In the genomic region with DNA sequence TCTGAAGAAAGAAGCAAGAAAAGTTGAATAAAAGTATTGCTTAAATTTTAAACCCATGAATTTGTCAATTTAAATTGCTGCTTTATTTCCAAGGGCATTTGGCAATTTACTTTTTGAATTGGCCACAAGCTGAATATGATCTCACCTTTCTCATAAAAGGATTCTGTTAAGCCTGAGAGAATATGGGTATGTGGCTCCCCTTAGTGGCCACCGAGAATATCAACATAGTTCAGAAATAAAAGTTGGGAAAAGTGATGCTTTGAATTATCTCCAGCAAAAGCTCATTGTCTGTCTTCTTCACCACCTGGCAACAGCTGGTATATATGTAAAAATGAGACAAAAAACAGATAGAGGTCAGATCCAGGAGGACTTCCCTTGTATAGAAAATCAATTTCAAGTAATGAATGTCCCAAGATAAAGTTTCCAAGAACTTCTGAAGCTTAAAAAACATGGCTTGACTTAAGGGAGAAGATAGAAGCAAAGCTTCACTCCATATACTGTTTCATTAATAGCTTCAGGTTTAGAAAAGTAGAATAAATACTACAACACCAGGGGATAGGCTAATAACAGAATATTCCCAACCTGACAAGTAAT, we compare ENCODE assay signal across 8 cellular contexts.
DNase-seq lines count a peak whose midpoint lies in the region; ATAC-seq and TF ChIP-seq lines count a peak whose summit lies in the region.

No MANE protein-coding gene starts in this region.

- no peaks in the 10 kb centered on the region for H3K4me1 ChIP-seq in NT2/D1 (ENCODE audit: insufficient read depth, insufficient read length)

- H3K79me2 ChIP-seq in neural cell (replicated peaks; ENCODE audit: insufficient read depth, low read length), result no peaks in the 10 kb centered on the region

- no peaks in the 10 kb centered on the region for H3K9me2 ChIP-seq in neural cell (ENCODE audit: insufficient read depth, low read length)

- no peaks in the 10 kb centered on the region for H3K4me1 Mint-ChIP-seq in natural killer cell treated with Interleukin-12 subunit alpha and Interleukin-12 subunit beta and Interleukin-15 and Interleukin-18, amount 100 ng/mL, for 72 hours (ENCODE audit: low read depth in 2 of 2)

- H3K4me3 Mint-ChIP-seq in natural killer cell treated with Interleukin-12 subunit alpha and Interleukin-12 subunit beta and Interleukin-15 and Interleukin-18, amount 100 ng/mL, for 72 hours, result no peak overlapping the region

- no peak overlapping the region for H3K4me2 ChIP-seq in neural cell (ENCODE audit: low read length)

- no peak overlapping the region for H3K27ac ChIP-seq in neural cell (ENCODE audit: low read length)

- no peak overlapping the region for H2AFZ ChIP-seq in neural cell (ENCODE audit: low read depth, low read length)

- no peak for TF ChIP-seq EP300 in neural cell (conservative IDR thresholded peaks at IDR 0.05; ENCODE audit: poor library complexity, severe bottlenecking)

- H3K9me3 ChIP-seq in NT2/D1 (ENCODE audit: insufficient read depth, low read length) (no peaks in the 10 kb centered on the region), neural cell (ENCODE audit: low read length) (no peaks in the 10 kb centered on the region)

- H3K27me3 Mint-ChIP-seq in natural killer cell treated with Interleukin-12 subunit alpha and Interleukin-12 subunit beta and Interleukin-15 and Interleukin-18, amount 100 ng/mL, for 72 hours, result no peaks in the 10 kb centered on the region

- peak; percentile 90 for TF ChIP-seq RAD21 in neural cell (conservative IDR thresholded peaks at IDR 0.05)

- H3K4me3 ChIP-seq in NT2/D1 (ENCODE audit: insufficient read length, low read depth) (no peak overlapping the region), neural cell (ENCODE audit: low read length) (no peak overlapping the region)

- ATAC-seq in GM18499 (IDR thresholded peaks at IDR 0.05; ENCODE audit: insufficient read depth, unreplicated experiment) (peak; percentile 54), HG03064 (IDR thresholded peaks at IDR 0.05; ENCODE audit: low read depth, unreplicated experiment) (peak; percentile 82), GM21737 (IDR thresholded peaks at IDR 0.05; ENCODE audit: unreplicated experiment) (no peak)
- no peak for ATAC-seq in natural killer cell treated with Interleukin-12 subunit alpha and Interleukin-12 subunit beta and Interleukin-15 and Interleukin-18, amount 100 ng/mL, for 72 hours

- no peaks in the 10 kb centered on the region for H4K20me1 ChIP-seq in neural cell (ENCODE audit: insufficient read depth)

- peak; percentile 88 for TF ChIP-seq CTCF in neural cell (IDR thresholded peaks at IDR 0.05; ENCODE audit: poor library complexity, severe bottlenecking)

- H3K9me3 Mint-ChIP-seq in natural killer cell treated with Interleukin-12 subunit alpha and Interleukin-12 subunit beta and Interleukin-15 and Interleukin-18, amount 100 ng/mL, for 72 hours, result no peaks in the 10 kb centered on the region

- DNase-seq in AG20443 (ENCODE audit: low spot score), result peak; percentile 47
- peak; percentile 15 for DNase-seq in NT2/D1 (ENCODE audit: low read depth, low spot score)
- peak; percentile 2 to 24 for DNase-seq in dermis microvascular lymphatic vessel endothelial cell (ENCODE audit: low read depth in 2 of 2)
- DNase-seq in natural killer cell treated with Interleukin-12 subunit alpha and Interleukin-12 subunit beta and Interleukin-15 and Interleukin-18, amount 100 ng/mL, for 72 hours (ENCODE audit: low spot score), result no peak

- H3K27me3 ChIP-seq in NT2/D1 (ENCODE audit: insufficient read depth, insufficient read length) (no peaks in the 10 kb centered on the region), neural cell (ENCODE audit: insufficient read depth, low read depth, low read length) (no peaks in the 10 kb centered on the region)

- no peak overlapping the region for H3K27ac Mint-ChIP-seq in natural killer cell treated with Interleukin-12 subunit alpha and Interleukin-12 subunit beta and Interleukin-15 and Interleukin-18, amount 100 ng/mL, for 72 hours

- H3K9ac ChIP-seq in NT2/D1 (ENCODE audit: insufficient read length, low read depth) (no peak overlapping the region), neural cell (ENCODE audit: low read length) (no peak overlapping the region)

- H3K36me3 ChIP-seq in NT2/D1 (ENCODE audit: insufficient read depth, insufficient read length, low read length) (no peaks in the 10 kb centered on the region), neural cell (ENCODE audit: insufficient read depth, low read length) (no peaks in the 10 kb centered on the region)

- H3K36me3 Mint-ChIP-seq in natural killer cell treated with Interleukin-12 subunit alpha and Interleukin-12 subunit beta and Interleukin-15 and Interleukin-18, amount 100 ng/mL, for 72 hours, result no peaks in the 10 kb centered on the region

- H3F3A ChIP-seq in neural cell (ENCODE audit: insufficient read depth, low read length, poor library complexity, severe bottlenecking), result no peaks in the 10 kb centered on the region

TF ChIP-seq in neural cell, 6 proteins besides CTCF, POLR2A, EP300 and RAD21:
- TF ChIP-seq EZH2 (IDR thresholded peaks at IDR 0.05; ENCODE audit: borderline replicate concordance, insufficient read depth, low read length, poor library complexity, severe bottlenecking) (no peak), SMC3 (conservative IDR thresholded peaks at IDR 0.05; ENCODE audit: poor library complexity) (peak; percentile 88)
TF ChIP-seq in neural cell: peak in this region for 1.

Comparison
In these comparisons a context has a peak if more than half of its experiments do, and no peak if none do; other contexts are left out.
1. ATAC-seq: peak in GM18499 (single experiment) and HG03064 (single experiment); none in GM21737 (single experiment) and natural killer cell treated with Interleukin-12 subunit alpha and Interleukin-12 subunit beta and Interleukin-15 and Interleukin-18, amount 100 ng/mL, for 72 hours (0 of 2).